In the genomic region with DNA sequence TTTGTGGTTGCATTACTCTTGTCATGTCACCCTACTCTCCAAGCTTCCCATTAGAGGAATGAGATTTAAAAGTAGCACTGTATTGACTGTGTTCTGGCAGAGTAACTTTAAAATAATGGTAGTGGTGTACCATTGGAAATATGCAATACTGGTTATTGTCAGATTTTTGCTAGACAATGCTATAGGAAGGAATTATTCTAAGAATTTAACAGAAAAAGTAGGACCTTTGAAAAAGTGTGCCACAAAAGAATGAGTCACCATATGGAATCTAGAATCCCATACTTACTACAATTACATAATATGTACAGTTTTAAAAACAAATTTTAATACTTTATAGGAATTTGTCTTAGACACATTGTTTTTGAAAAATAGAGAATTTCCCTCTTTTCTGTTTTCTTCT, we compare ENCODE assay signal across 1 cellular context.
TF ChIP-seq lines count a peak whose summit lies in the region.

No MANE protein-coding gene starts in this region.

TF ChIP-seq in GM23338, 12 proteins besides CTCF, POLR2A, EP300 and RAD21:
- no peak for TF ChIP-seq JUNB (IDR thresholded peaks at IDR 0.05; ENCODE audit: unreplicated experiment)
- no peak for TF ChIP-seq POLR2AphosphoS5 (IDR thresholded peaks at IDR 0.05; ENCODE audit: low read depth)
- TF ChIP-seq, protein P1, sequence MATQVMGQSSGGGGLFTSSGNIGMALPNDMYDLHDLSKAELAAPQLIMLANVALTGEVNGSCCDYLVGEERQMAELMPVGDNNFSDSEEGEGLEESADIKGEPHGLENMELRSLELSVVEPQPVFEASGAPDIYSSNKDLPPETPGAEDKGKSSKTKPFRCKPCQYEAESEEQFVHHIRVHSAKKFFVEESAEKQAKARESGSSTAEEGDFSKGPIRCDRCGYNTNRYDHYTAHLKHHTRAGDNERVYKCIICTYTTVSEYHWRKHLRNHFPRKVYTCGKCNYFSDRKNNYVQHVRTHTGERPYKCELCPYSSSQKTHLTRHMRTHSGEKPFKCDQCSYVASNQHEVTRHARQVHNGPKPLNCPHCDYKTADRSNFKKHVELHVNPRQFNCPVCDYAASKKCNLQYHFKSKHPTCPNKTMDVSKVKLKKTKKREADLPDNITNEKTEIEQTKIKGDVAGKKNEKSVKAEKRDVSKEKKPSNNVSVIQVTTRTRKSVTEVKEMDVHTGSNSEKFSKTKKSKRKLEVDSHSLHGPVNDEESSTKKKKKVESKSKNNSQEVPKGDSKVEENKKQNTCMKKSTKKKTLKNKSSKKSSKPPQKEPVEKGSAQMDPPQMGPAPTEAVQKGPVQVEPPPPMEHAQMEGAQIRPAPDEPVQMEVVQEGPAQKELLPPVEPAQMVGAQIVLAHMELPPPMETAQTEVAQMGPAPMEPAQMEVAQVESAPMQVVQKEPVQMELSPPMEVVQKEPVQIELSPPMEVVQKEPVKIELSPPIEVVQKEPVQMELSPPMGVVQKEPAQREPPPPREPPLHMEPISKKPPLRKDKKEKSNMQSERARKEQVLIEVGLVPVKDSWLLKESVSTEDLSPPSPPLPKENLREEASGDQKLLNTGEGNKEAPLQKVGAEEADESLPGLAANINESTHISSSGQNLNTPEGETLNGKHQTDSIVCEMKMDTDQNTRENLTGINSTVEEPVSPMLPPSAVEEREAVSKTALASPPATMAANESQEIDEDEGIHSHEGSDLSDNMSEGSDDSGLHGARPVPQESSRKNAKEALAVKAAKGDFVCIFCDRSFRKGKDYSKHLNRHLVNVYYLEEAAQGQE (IDR thresholded peaks at IDR 0.05; ENCODE audit: unreplicated experiment) = no peak
- no peak for TF ChIP-seq STAT1 (IDR thresholded peaks at IDR 0.05; ENCODE audit: unreplicated experiment)
- TF ChIP-seq EZH2phosphoT487 (IDR thresholded peaks at IDR 0.05; ENCODE audit: unreplicated experiment) = no peak
- TF ChIP-seq, protein P2, sequence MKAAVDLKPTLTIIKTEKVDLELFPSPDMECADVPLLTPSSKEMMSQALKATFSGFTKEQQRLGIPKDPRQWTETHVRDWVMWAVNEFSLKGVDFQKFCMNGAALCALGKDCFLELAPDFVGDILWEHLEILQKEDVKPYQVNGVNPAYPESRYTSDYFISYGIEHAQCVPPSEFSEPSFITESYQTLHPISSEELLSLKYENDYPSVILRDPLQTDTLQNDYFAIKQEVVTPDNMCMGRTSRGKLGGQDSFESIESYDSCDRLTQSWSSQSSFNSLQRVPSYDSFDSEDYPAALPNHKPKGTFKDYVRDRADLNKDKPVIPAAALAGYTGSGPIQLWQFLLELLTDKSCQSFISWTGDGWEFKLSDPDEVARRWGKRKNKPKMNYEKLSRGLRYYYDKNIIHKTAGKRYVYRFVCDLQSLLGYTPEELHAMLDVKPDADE (IDR thresholded peaks at IDR 0.05) = no peak
- TF ChIP-seq, protein P3, sequence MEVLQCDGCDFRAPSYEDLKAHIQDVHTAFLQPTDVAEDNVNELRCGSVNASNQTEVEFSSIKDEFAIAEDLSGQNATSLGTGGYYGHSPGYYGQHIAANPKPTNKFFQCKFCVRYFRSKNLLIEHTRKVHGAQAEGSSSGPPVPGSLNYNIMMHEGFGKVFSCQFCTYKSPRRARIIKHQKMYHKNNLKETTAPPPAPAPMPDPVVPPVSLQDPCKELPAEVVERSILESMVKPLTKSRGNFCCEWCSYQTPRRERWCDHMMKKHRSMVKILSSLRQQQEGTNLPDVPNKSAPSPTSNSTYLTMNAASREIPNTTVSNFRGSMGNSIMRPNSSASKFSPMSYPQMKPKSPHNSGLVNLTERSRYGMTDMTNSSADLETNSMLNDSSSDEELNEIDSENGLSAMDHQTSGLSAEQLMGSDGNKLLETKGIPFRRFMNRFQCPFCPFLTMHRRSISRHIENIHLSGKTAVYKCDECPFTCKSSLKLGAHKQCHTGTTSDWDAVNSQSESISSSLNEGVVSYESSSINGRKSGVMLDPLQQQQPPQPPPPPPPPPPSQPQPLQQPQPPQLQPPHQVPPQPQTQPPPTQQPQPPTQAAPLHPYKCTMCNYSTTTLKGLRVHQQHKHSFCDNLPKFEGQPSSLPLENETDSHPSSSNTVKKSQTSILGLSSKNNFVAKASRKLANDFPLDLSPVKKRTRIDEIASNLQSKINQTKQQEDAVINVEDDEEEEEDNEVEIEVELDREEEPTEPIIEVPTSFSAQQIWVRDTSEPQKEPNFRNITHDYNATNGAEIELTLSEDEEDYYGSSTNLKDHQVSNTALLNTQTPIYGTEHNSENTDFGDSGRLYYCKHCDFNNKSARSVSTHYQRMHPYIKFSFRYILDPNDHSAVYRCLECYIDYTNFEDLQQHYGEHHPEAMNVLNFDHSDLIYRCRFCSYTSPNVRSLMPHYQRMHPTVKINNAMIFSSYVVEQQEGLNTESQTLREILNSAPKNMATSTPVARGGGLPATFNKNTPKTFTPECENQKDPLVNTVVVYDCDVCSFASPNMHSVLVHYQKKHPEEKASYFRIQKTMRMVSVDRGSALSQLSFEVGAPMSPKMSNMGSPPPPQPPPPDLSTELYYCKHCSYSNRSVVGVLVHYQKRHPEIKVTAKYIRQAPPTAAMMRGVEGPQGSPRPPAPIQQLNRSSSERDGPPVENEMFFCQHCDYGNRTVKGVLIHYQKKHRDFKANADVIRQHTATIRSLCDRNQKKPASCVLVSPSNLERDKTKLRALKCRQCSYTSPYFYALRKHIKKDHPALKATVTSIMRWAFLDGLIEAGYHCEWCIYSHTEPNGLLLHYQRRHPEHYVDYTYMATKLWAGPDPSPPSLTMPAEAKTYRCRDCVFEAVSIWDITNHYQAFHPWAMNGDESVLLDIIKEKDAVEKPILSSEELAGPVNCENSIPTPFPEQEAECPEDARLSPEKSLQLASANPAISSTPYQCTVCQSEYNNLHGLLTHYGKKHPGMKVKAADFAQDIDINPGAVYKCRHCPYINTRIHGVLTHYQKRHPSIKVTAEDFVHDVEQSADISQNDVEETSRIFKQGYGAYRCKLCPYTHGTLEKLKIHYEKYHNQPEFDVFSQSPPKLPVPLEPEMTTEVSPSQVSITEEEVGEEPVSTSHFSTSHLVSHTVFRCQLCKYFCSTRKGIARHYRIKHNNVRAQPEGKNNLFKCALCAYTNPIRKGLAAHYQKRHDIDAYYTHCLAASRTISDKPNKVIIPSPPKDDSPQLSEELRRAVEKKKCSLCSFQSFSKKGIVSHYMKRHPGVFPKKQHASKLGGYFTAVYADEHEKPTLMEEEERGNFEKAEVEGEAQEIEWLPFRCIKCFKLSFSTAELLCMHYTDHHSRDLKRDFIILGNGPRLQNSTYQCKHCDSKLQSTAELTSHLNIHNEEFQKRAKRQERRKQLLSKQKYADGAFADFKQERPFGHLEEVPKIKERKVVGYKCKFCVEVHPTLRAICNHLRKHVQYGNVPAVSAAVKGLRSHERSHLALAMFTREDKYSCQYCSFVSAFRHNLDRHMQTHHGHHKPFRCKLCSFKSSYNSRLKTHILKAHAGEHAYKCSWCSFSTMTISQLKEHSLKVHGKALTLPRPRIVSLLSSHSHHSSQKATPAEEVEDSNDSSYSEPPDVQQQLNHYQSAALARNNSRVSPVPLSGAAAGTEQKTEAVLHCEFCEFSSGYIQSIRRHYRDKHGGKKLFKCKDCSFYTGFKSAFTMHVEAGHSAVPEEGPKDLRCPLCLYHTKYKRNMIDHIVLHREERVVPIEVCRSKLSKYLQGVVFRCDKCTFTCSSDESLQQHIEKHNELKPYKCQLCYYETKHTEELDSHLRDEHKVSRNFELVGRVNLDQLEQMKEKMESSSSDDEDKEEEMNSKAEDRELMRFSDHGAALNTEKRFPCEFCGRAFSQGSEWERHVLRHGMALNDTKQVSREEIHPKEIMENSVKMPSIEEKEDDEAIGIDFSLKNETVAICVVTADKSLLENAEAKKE (CRISPR knock-in tag; IDR thresholded peaks at IDR 0.05) = no peak
